ENCODE assay signal across 22 cellular contexts in the genomic region with DNA sequence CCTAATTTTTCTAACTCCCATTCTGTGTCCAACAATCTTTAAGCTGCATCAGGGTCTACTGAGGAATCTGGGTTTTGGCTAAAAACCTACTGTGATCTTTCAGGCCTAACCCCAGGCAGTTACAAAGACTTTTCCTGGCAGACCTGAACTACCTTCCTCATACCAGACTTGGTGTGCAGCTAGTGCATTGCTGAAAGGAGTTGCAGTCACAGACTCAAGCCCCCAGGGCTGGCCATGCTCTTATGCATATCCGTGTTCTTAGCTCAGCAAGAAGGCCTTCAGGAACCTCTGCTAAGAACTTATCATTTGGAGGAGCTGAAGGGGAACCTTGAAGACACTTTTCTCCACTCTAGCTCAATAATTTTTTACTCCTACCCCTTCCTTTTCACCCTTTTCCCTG.
DNase-seq lines count a peak whose midpoint lies in the region; ATAC-seq, FAIRE-seq and TF ChIP-seq lines count a peak whose summit lies in the region.
"Had no signal": no experiment of that assay in that cellular context is flagged by ENCODE, and none has a peak within 500 bp of the region (broad histone marks: within the 10 kb centered on the region; RNA-seq: fewer than 3 reads in every experiment).

No MANE protein-coding gene starts in this region.

- no peaks in the 10 kb centered on the region for H4K20me1 ChIP-seq in DND-41 (ENCODE audit: insufficient read depth, low read length)

- H3K27me3 Mint-ChIP-seq in activated CD4-positive, alpha-beta T cell treated with anti-CD3 and anti-CD28 coated beads for 36 hours = no peaks in the 10 kb centered on the region
- no peaks in the 10 kb centered on the region for H3K27me3 Mint-ChIP-seq in activated CD8-positive, alpha-beta T cell treated with anti-CD3 and anti-CD28 coated beads, Interleukin-2, amount 10 ng/mL, durations not matched to agents 7 days and 5 days (ENCODE audit: low read depth)
- no peaks in the 10 kb centered on the region for H3K27me3 Mint-ChIP-seq in naive thymus-derived CD4-positive, alpha-beta T cell
- H3K27me3 Mint-ChIP-seq: memory B cell had no signal

- CTCF ChIA-PET in activated CD4-positive, alpha-beta T cell treated with anti-CD3 and anti-CD28 coated beads for 36 hours (lab: Charles Lee) = interaction anchor here (0.6 to 1.6 kb wide), 10 partner anchors 9 to 301 kb away, joined by 3 to 7 read pairs (median 4); no protein-coding TSS in a partner anchor
- CTCF ChIA-PET in activated CD8-positive, alpha-beta T cell treated with anti-CD3 and anti-CD28 coated beads, Interleukin-2, amount 10 ng/mL, durations not matched to agents 7 days and 5 days (lab: Charles Lee) = interaction anchor here (1.0 kb wide), 1 partner anchor 22 kb away, joined by 5 read pairs; no protein-coding TSS in a partner anchor
- CTCF ChIA-PET in naive thymus-derived CD4-positive, alpha-beta T cell (lab: Charles Lee) = interaction anchor here (0.7 to 1.5 kb wide), 3 partner anchors 21 to 346 kb away, joined by 3 to 4 read pairs (median 3); no protein-coding TSS in a partner anchor

- H3K9me3 Mint-ChIP-seq in activated CD4-positive, alpha-beta T cell treated with anti-CD3 and anti-CD28 coated beads for 36 hours (ENCODE audit: low read depth) = peaks cover 3% of the 10 kb centered on the region
- no peaks in the 10 kb centered on the region for H3K9me3 Mint-ChIP-seq in activated CD8-positive, alpha-beta T cell treated with anti-CD3 and anti-CD28 coated beads, Interleukin-2, amount 10 ng/mL, durations not matched to agents 7 days and 5 days (ENCODE audit: insufficient read depth)
- H3K9me3 Mint-ChIP-seq in naive thymus-derived CD4-positive, alpha-beta T cell = peaks cover 0 to 26% (median 4%) of the 10 kb centered on the region in 11 donors

- no peaks in the 10 kb centered on the region for H3K36me3 ChIP-seq in DND-41 (ENCODE audit: insufficient read depth, low read length)
- H3K36me3 ChIP-seq in naive thymus-derived CD4-positive, alpha-beta T cell (ENCODE audit: control insufficient read depth in 2 of 3, insufficient read depth in 3 of 3, low read length in 3 of 3) = no peaks in the 10 kb centered on the region
- H3K36me3 ChIP-seq: HAP-1, prostate gland, upper lobe of left lung had no signal

- H3K27me3 ChIP-seq in DND-41 (ENCODE audit: insufficient read depth, low read length, poor library complexity) = no peaks in the 10 kb centered on the region
- no peaks in the 10 kb centered on the region for H3K27me3 ChIP-seq in naive thymus-derived CD4-positive, alpha-beta T cell (ENCODE audit: control insufficient read depth in 2 of 2, insufficient read depth in 2 of 2, low read length in 2 of 2)
- H3K27me3 ChIP-seq: upper lobe of left lung had no signal

- H3K27ac Mint-ChIP-seq in activated CD4-positive, alpha-beta T cell treated with anti-CD3 and anti-CD28 coated beads for 36 hours = peak overlapping the region; percentile 38
- peak overlapping the region; percentile 77 for H3K27ac Mint-ChIP-seq in activated CD8-positive, alpha-beta T cell treated with anti-CD3 and anti-CD28 coated beads, Interleukin-2, amount 10 ng/mL, durations not matched to agents 7 days and 5 days
- peak overlapping the region in 8 of 9 donors; percentile 60 to 98 (median 94) for H3K27ac Mint-ChIP-seq in naive thymus-derived CD4-positive, alpha-beta T cell
- H3K27ac Mint-ChIP-seq: memory B cell had no signal

- peaks cover 98% of the 10 kb centered on the region for H3K4me1 ChIP-seq in DND-41 (ENCODE audit: insufficient read depth, low read length)
- peaks cover 46 to 78% of the 10 kb centered on the region in 2 donors for H3K4me1 ChIP-seq in naive thymus-derived CD4-positive, alpha-beta T cell (ENCODE audit: control insufficient read depth in 2 of 2, insufficient read depth in 2 of 2, low read length in 2 of 2)
- H3K4me1 ChIP-seq: HAP-1, prostate gland had no signal

- peaks cover 11% of the 10 kb centered on the region for H3K79me2 ChIP-seq in DND-41 (ENCODE audit: insufficient read depth, low read length)

- intact Hi-C loops in activated CD4-positive, alpha-beta T cell treated with anti-CD3 and anti-CD28 coated beads for 36 hours (cut with DNase I, micrococcal nuclease) = no loop called here
- intact Hi-C loops in naive thymus-derived CD4-positive, alpha-beta T cell (cut with micrococcal nuclease) = loop anchor here in 1 of 2 donors (5.0 kb wide), 1 partner anchor 56 kb away; no protein-coding TSS in a partner anchor

- POLR2A ChIA-PET in activated CD4-positive, alpha-beta T cell treated with anti-CD3 and anti-CD28 coated beads for 36 hours (lab: Charles Lee) = interaction anchor here (0.7 kb wide), 1 partner anchor 13 kb away, joined by 3 read pairs; no protein-coding TSS in a partner anchor
- POLR2A ChIA-PET in activated CD8-positive, alpha-beta T cell treated with anti-CD3 and anti-CD28 coated beads, Interleukin-2, amount 10 ng/mL, durations not matched to agents 7 days and 5 days (lab: Charles Lee) = interaction anchor here (0.6 kb wide), 2 partner anchors 323 to 603 kb away, joined by 3 read pairs; no protein-coding TSS in a partner anchor
- POLR2A ChIA-PET in naive thymus-derived CD4-positive, alpha-beta T cell (lab: Charles Lee) = interaction anchor here (0.7 to 12.4 kb wide), 16 partner anchors 8 to 344 kb away, joined by 3 to 135 read pairs (median 4); no protein-coding TSS in a partner anchor

- TF ChIP-seq POLR2A in GM12891 (IDR thresholded peaks at IDR 0.05; ENCODE audit: low read depth, low read length) = no peak

- no peak for DNase-seq in activated CD4-positive, alpha-beta T cell treated with anti-CD3 and anti-CD28 coated beads for 36 hours
- DNase-seq in activated CD4-positive, alpha-beta T cell treated with anti-CD3 and anti-CD28 coated beads for 1 hour = no peak
- DNase-seq in DND-41 = peak; percentile 57
- DNase-seq in activated CD8-positive, alpha-beta T cell treated with anti-CD3 and anti-CD28 coated beads, Interleukin-2, amount 10 ng/mL, durations not matched to agents 7 days and 5 days = no peak
- DNase-seq in naive thymus-derived CD4-positive, alpha-beta T cell = no peak
- DNase-seq in GM12891 (ENCODE audit: insufficient read length, low spot score) = no peak
- DNase-seq in NOMO-1 treated with DMSO at 0.1 percent for 48 hours (lab: John Stamatoyannopoulos, UW; ENCODE audit: unreplicated experiment) = no peak
- DNase-seq: DMS79 treated with DMSO at 0.1 percent for 48 hours, foreskin fibroblast, KBM-7, left colon, NCI-H1436, NCI-H510A, SIG-M5, SW 1271, upper lobe of left lung had no signal

- peak overlapping the region; percentile 93 for H3K27ac ChIP-seq in DND-41 (ENCODE audit: low read length)
- H3K27ac ChIP-seq in naive thymus-derived CD4-positive, alpha-beta T cell (ENCODE audit: low read depth, low read length) = peak overlapping the region; percentile 65
- H3K27ac ChIP-seq: 22Rv1, prostate gland, upper lobe of left lung had no signal

- H3K9me3 ChIP-seq in DND-41 (ENCODE audit: insufficient read depth, low read length, severe bottlenecking) = no peaks in the 10 kb centered on the region
- H3K9me3 ChIP-seq in naive thymus-derived CD4-positive, alpha-beta T cell (ENCODE audit: control insufficient read depth in 2 of 3, low read length in 3 of 3) = no peaks in the 10 kb centered on the region
- H3K9me3 ChIP-seq: HAP-1, prostate gland, upper lobe of left lung had no signal

- no peak for TF ChIP-seq CTCF in DND-41 (IDR thresholded peaks at IDR 0.05; ENCODE audit: borderline replicate concordance, extremely low read depth, low read length, poor library complexity, severe bottlenecking)

- peaks cover 59% of the 10 kb centered on the region for H3K4me1 Mint-ChIP-seq in activated CD4-positive, alpha-beta T cell treated with anti-CD3 and anti-CD28 coated beads for 36 hours
- H3K4me1 Mint-ChIP-seq in activated CD8-positive, alpha-beta T cell treated with anti-CD3 and anti-CD28 coated beads, Interleukin-2, amount 10 ng/mL, durations not matched to agents 7 days and 5 days (ENCODE audit: low read depth) = peaks cover 55% of the 10 kb centered on the region
- peaks cover 44 to 79% (median 64%) of the 10 kb centered on the region in 7 donors for H3K4me1 Mint-ChIP-seq in naive thymus-derived CD4-positive, alpha-beta T cell

- H3K36me3 Mint-ChIP-seq in activated CD4-positive, alpha-beta T cell treated with anti-CD3 and anti-CD28 coated beads for 36 hours (ENCODE audit: low read depth) = peaks cover 25% of the 10 kb centered on the region
- H3K36me3 Mint-ChIP-seq in activated CD8-positive, alpha-beta T cell treated with anti-CD3 and anti-CD28 coated beads, Interleukin-2, amount 10 ng/mL, durations not matched to agents 7 days and 5 days (ENCODE audit: low read depth) = peaks cover 29% of the 10 kb centered on the region
- H3K36me3 Mint-ChIP-seq in naive thymus-derived CD4-positive, alpha-beta T cell = peaks cover 5 to 25% (median 7%) of the 10 kb centered on the region in 5 donors
- H3K36me3 Mint-ChIP-seq: memory B cell had no signal

- H2AFZ ChIP-seq in DND-41 (ENCODE audit: low read depth, low read length) = peak overlapping the region; percentile 38

- ATAC-seq in activated CD4-positive, alpha-beta T cell treated with anti-CD3 and anti-CD28 coated beads for 36 hours = no peak
- peak; percentile 12; the same call in 1 of the 3 replicates for ATAC-seq in DND-41 (ENCODE audit: insufficient read depth, low read depth)
- ATAC-seq in activated CD8-positive, alpha-beta T cell treated with anti-CD3 and anti-CD28 coated beads, Interleukin-2, amount 10 ng/mL, durations not matched to agents 7 days and 5 days = no peak
- ATAC-seq in naive thymus-derived CD4-positive, alpha-beta T cell = no peak
- ATAC-seq in GM21526 (IDR thresholded peaks at IDR 0.05; ENCODE audit: low FRiP score, unreplicated experiment) = no peak
- ATAC-seq: left colon had no signal

- H3K4me3 ChIP-seq in DND-41 (ENCODE audit: low read depth in 1 of 2, low read length in 2 of 2) = peak overlapping the region in 1 of 2 experiments; percentile 5; a peak in 1 of 4 replicates
- no peak overlapping the region for H3K4me3 ChIP-seq in naive thymus-derived CD4-positive, alpha-beta T cell (ENCODE audit: low read length)
- H3K4me3 ChIP-seq: HAP-1, prostate gland, upper lobe of left lung had no signal

- no peak overlapping the region for H3K4me3 Mint-ChIP-seq in activated CD4-positive, alpha-beta T cell treated with anti-CD3 and anti-CD28 coated beads for 36 hours
- no peak overlapping the region for H3K4me3 Mint-ChIP-seq in activated CD8-positive, alpha-beta T cell treated with anti-CD3 and anti-CD28 coated beads, Interleukin-2, amount 10 ng/mL, durations not matched to agents 7 days and 5 days
- peak overlapping the region; percentile 3 to 88 (median 44) for H3K4me3 Mint-ChIP-seq in naive thymus-derived CD4-positive, alpha-beta T cell
- H3K4me3 Mint-ChIP-seq: memory B cell had no signal

- H3K4me2 ChIP-seq in DND-41 (ENCODE audit: insufficient read depth, low read length) = no peak overlapping the region

- H3K9ac ChIP-seq in DND-41 (ENCODE audit: low read depth, low read length) = peak overlapping the region; percentile 57

- no peak for FAIRE-seq in GM12891 (lab: Jason Lieb, UNC)
- FAIRE-seq: HTR-8/SVneo had no signal

TF ChIP-seq in GM12891, 5 proteins besides CTCF, POLR2A, EP300 and RAD21 (continues in another document):
- TF ChIP-seq PAX5 (IDR thresholded peaks at IDR 0.05; ENCODE audit: insufficient read depth, low read length, severe bottlenecking) (no peak), TAF1 (IDR thresholded peaks at IDR 0.05; ENCODE audit: low read depth, low read length) (no peak), POLR2AphosphoS5 (IDR thresholded peaks at IDR 0.05; ENCODE audit: low read depth, low read length) (no peak), POU2F2 (IDR thresholded peaks at IDR 0.05; ENCODE audit: low read depth, low read length) (no peak)

Comparison
In these comparisons a context has a peak if more than half of its experiments do, and no peak if none do; other contexts are left out.
1. H3K27ac Mint-ChIP-seq: peak in every context shown above with its lines; median percentile 94 in naive thymus-derived CD4-positive, alpha-beta T cell; 77 in activated CD8-positive, alpha-beta T cell treated with anti-CD3 and anti-CD28 coated beads, Interleukin-2, amount 10 ng/mL, durations not matched to agents 7 days and 5 days; 38 in activated CD4-positive, alpha-beta T cell treated with anti-CD3 and anti-CD28 coated beads for 36 hours.
2. H3K4me3 Mint-ChIP-seq: peak in naive thymus-derived CD4-positive, alpha-beta T cell (10 of 10); none in activated CD4-positive, alpha-beta T cell treated with anti-CD3 and anti-CD28 coated beads for 36 hours (single experiment) and activated CD8-positive, alpha-beta T cell treated with anti-CD3 and anti-CD28 coated beads, Interleukin-2, amount 10 ng/mL, durations not matched to agents 7 days and 5 days (single experiment).